Comparison of ENCODE assay signal across 16 cellular contexts in the genomic region with DNA sequence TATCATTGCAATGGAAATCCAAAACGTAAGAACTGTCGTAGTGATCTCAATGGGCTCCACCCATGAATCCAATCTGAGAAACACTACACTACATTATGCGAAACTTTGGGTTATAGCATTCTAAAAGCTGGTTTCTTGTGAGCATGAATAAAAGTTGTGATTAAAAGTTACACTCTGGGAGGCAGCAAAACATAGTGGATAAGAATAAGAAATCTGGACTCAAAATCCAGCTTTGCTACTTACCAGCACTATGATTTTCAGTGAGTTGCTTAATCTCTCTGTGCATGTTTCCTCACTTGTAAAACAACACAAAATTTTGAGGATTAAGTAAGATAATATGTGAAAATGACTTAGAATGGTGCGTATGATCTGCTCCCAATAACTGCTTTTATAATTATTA. TPM values are rescaled to one million over a fixed set of nuclear protein-coding genes. Genes with fewer than 3 reads are reported as not detected.
DNase-seq lines count a peak whose midpoint lies in the region; ATAC-seq and TF ChIP-seq lines count a peak whose summit lies in the region.
"Had no signal": no experiment of that assay in that cellular context is flagged by ENCODE, and none has a peak within 500 bp of the region (broad histone marks: within the 10 kb centered on the region; RNA-seq: fewer than 3 reads in every experiment).

No MANE protein-coding gene starts in this region.

- no peak for ATAC-seq in GM21526 (IDR thresholded peaks at IDR 0.05; ENCODE audit: low FRiP score, unreplicated experiment)
- ATAC-seq: GM12878, right lobe of liver, T-cell had no signal

- no peaks in the 10 kb centered on the region for H3K27me3 ChIP-seq in esophagus muscularis mucosa
- no peaks in the 10 kb centered on the region for H3K27me3 ChIP-seq in effector memory CD4-positive, alpha-beta T cell (replicated peaks; ENCODE audit: control insufficient read depth, insufficient read depth, low read length, poor library complexity, severe bottlenecking)
- H3K27me3 ChIP-seq: right lobe of liver had no signal

- H3K4me3 Mint-ChIP-seq in type B pancreatic cell (no peak overlapping the region), nephron progenitor cell (no peak overlapping the region)
- H3K4me3 Mint-ChIP-seq: activated naive CD8-positive, alpha-beta T cell; mesothelial cell of epicardium; T-cell had no signal

- no peak for DNase-seq in AG09319 (ENCODE audit: extremely low read depth, low read depth)
- peak; percentile 29 for DNase-seq in LHCN-M2 (ENCODE audit: low read depth)
- no peak for DNase-seq in esophagus muscularis mucosa (ENCODE audit: extremely low spot score)
- peak; percentile 44 for DNase-seq in medulla oblongata (ENCODE audit: extremely low spot score)
- DNase-seq in effector memory CD4-positive, alpha-beta T cell, result no peak
- no peak for DNase-seq in type B pancreatic cell (ENCODE audit: extremely low spot score, unreplicated experiment)
- no peak for DNase-seq in nephron progenitor cell
- DNase-seq: activated CD4-positive, alpha-beta T cell treated with anti-CD3 and anti-CD28 coated beads, Interleukin-2, amount 50 U/mL, for 48 hours; NCI-H1694; right lobe of liver; T-cell; WERI-Rb-1 had no signal

- intact Hi-C loops in esophagus muscularis mucosa (cut with DNase I), result no loop called here

- peak; percentile 17 for TF ChIP-seq CTCF in AG09319 (IDR thresholded peaks at IDR 0.05; ENCODE audit: low read depth, low read length)
- peak; percentile 10 to 32 (median 16) for TF ChIP-seq CTCF in esophagus muscularis mucosa (IDR thresholded peaks at IDR 0.05)
- TF ChIP-seq CTCF in type B pancreatic cell (conservative IDR thresholded peaks at IDR 0.05), result no peak
- no peak for TF ChIP-seq CTCF in nephron progenitor cell (IDR thresholded peaks at IDR 0.05)

- TF ChIP-seq EP300 in esophagus muscularis mucosa (IDR thresholded peaks at IDR 0.05), result no peak

- no peak overlapping the region for H3K4me3 ChIP-seq in esophagus muscularis mucosa
- H3K4me3 ChIP-seq in effector memory CD4-positive, alpha-beta T cell (ENCODE audit: insufficient read depth, low read depth, low read length, poor library complexity, severe bottlenecking), result no peak overlapping the region
- H3K4me3 ChIP-seq: GM12878, right lobe of liver had no signal

- no peaks in the 10 kb centered on the region for H3K4me1 ChIP-seq in esophagus muscularis mucosa
- no peaks in the 10 kb centered on the region for H3K4me1 ChIP-seq in effector memory CD4-positive, alpha-beta T cell (ENCODE audit: control insufficient read depth, insufficient read depth, low read length, poor library complexity, severe bottlenecking)
- H3K4me1 ChIP-seq: right lobe of liver had no signal

- no peak overlapping the region for H3K27ac Mint-ChIP-seq in type B pancreatic cell
- H3K27ac Mint-ChIP-seq in nephron progenitor cell, result no peak overlapping the region
- H3K27ac Mint-ChIP-seq: activated naive CD8-positive, alpha-beta T cell; mesothelial cell of epicardium; T-cell had no signal

- no peaks in the 10 kb centered on the region for H3K9me3 ChIP-seq in esophagus muscularis mucosa
- no peaks in the 10 kb centered on the region for H3K9me3 ChIP-seq in effector memory CD4-positive, alpha-beta T cell (ENCODE audit: control insufficient read depth, low read length)
- H3K9me3 ChIP-seq: right lobe of liver had no signal

- H3K36me3 Mint-ChIP-seq in type B pancreatic cell (no peaks in the 10 kb centered on the region), nephron progenitor cell (ENCODE audit: low read depth) (no peaks in the 10 kb centered on the region)
- H3K36me3 Mint-ChIP-seq: activated naive CD8-positive, alpha-beta T cell; mesothelial cell of epicardium; T-cell had no signal

- no peaks in the 10 kb centered on the region for H3K9me3 Mint-ChIP-seq in type B pancreatic cell
- H3K9me3 Mint-ChIP-seq in nephron progenitor cell, result no peaks in the 10 kb centered on the region
- H3K9me3 Mint-ChIP-seq: mesothelial cell of epicardium, T-cell had no signal

- H3K36me3 ChIP-seq in esophagus muscularis mucosa, result no peaks in the 10 kb centered on the region
- no peaks in the 10 kb centered on the region for H3K36me3 ChIP-seq in effector memory CD4-positive, alpha-beta T cell (ENCODE audit: control insufficient read depth, insufficient read depth, low read length)
- H3K36me3 ChIP-seq: right lobe of liver, WERI-Rb-1 had no signal

- TF ChIP-seq POLR2A in esophagus muscularis mucosa (IDR thresholded peaks at IDR 0.05; ENCODE audit: low read depth), result no peak

- H3K27me3 Mint-ChIP-seq in type B pancreatic cell, result no peaks in the 10 kb centered on the region
- H3K27me3 Mint-ChIP-seq in nephron progenitor cell (ENCODE audit: low read depth, poor library complexity), result peaks cover 3% of the 10 kb centered on the region

- WGBS in esophagus muscularis mucosa, result 84% methylated on average over 4 of the region's 4 CpGs

- H3K4me1 Mint-ChIP-seq in type B pancreatic cell (ENCODE audit: unreplicated experiment) (peaks cover 8% of the 10 kb centered on the region), nephron progenitor cell (peaks cover 9% of the 10 kb centered on the region)
- H3K4me1 Mint-ChIP-seq: mesothelial cell of epicardium, T-cell had no signal

- no peak overlapping the region for H3K27ac ChIP-seq in esophagus muscularis mucosa (replicated peaks in 1 of 4)
- no peak overlapping the region for H3K27ac ChIP-seq in effector memory CD4-positive, alpha-beta T cell (ENCODE audit: insufficient read depth, low read length, poor library complexity, severe bottlenecking)
- H3K27ac ChIP-seq: right lobe of liver, WERI-Rb-1 had no signal

RNA-seq across cellular contexts. Expression of gene THOC1, which starts 25.7 kb away (rescaled TPM):
- total RNA-seq in LHCN-M2 (2014; rRNA removed) (35.8 and 38.1 TPM in 2 replicates), esophagus muscularis mucosa (10 to 100 TPM; 13.8 to 34.1 (median 21.8) TPM), type B pancreatic cell (ENCODE audit: low replicate concordance) (33.9 and 58.3 TPM in 2 replicates)
- 9.9 TPM for polyA plus RNA-seq in LHCN-M2 (2012)

Comparison
In these comparisons a context has a peak if more than half of its experiments do, and no peak if none do; other contexts are left out.
1. DNase-seq: peak in LHCN-M2 (single experiment) and medulla oblongata (single experiment); none in AG09319 (single experiment), esophagus muscularis mucosa (single experiment), effector memory CD4-positive, alpha-beta T cell (0 of 3), type B pancreatic cell (single experiment) and nephron progenitor cell (single experiment).
2. CTCF ChIP-seq: peak in AG09319 (single experiment) and esophagus muscularis mucosa (3 of 3); none in type B pancreatic cell (single experiment) and nephron progenitor cell (single experiment).